In genomic region chr14:74804219-74804825, GRCh38 we compare ENCODE assay signal across 7 cellular contexts. TPM values are rescaled to one million over a fixed set of nuclear protein-coding genes. Genes with fewer than 3 reads are reported as not detected.
DNase-seq lines count a peak whose midpoint lies in the region; ATAC-seq and TF ChIP-seq lines count a peak whose summit lies in the region.

No MANE protein-coding gene starts in this region.

- H4K5ac ChIP-seq in IMR-90 (ENCODE audit: low read depth, low read length): no peak overlapping the region

- H3K4me3 ChIP-seq in IMR-90 (ENCODE audit: insufficient read depth, low read depth, low read length) (no peak overlapping the region), thyroid gland (replicated peaks in 1 of 3) (no peak overlapping the region)

- in situ Hi-C loops in IMR-90 (cut with MboI; ENCODE audit: low sequenced_read_pairs): no loop called here

- H3K18ac ChIP-seq in IMR-90 (ENCODE audit: low read depth, low read length): no peak overlapping the region

- no peaks in the 10 kb centered on the region for H3K9me3 ChIP-seq in IMR-90 (ENCODE audit: control insufficient read depth, insufficient read depth, low read length)
- H3K9me3 ChIP-seq in thyroid gland: no peaks in the 10 kb centered on the region

- TF ChIP-seq POLR2A in IMR-90 (IDR thresholded peaks at IDR 0.05; ENCODE audit: low read depth, low read length) (no peak), thyroid gland (IDR thresholded peaks at IDR 0.05) (no peak)

- CTCF ChIA-PET in IMR-90 (lab: Yijun Ruan, JAX): interaction anchor here (0.7 to 1.6 kb wide), 7 partner anchors 12 to 195 kb away, joined by 3 to 6 read pairs (median 4); no protein-coding TSS in a partner anchor

- H4K8ac ChIP-seq in IMR-90 (ENCODE audit: low read depth in 2 of 2, low read length in 2 of 2): no peak overlapping the region

- H3K4me2 ChIP-seq in IMR-90 (ENCODE audit: low read depth, low read length): no peak overlapping the region

- no peaks in the 10 kb centered on the region for H3K27me3 ChIP-seq in IMR-90 (ENCODE audit: control insufficient read depth, insufficient read depth, low read length)
- no peaks in the 10 kb centered on the region for H3K27me3 ChIP-seq in thyroid gland

- no peak overlapping the region for H3K9ac ChIP-seq in IMR-90 (ENCODE audit: low read depth, low read length)

- peak overlapping the region; percentile 82 for H2AK9ac ChIP-seq in IMR-90 (replicated peaks; ENCODE audit: low read depth, low read length, poor library complexity)

- peaks cover 17% of the 10 kb centered on the region for H3K36me3 ChIP-seq in IMR-90 (ENCODE audit: control insufficient read depth, insufficient read depth, low read length)
- H3K36me3 ChIP-seq in thyroid gland: peaks cover 10 to 14% of the 10 kb centered on the region in 2 donors

- POLR2A ChIA-PET in IMR-90 (lab: Charles Lee; ENCODE audit: unreplicated experiment): no interaction called here

- no peak overlapping the region for H2BK120ac ChIP-seq in IMR-90 (ENCODE audit: low read depth, low read length)

- peaks cover 10 to 22% of the 10 kb centered on the region in 2 experiments for H3K79me1 ChIP-seq in IMR-90 (ENCODE audit: low read depth in 1 of 2, low read length in 2 of 2)

- H3K4ac ChIP-seq in IMR-90 (ENCODE audit: low read depth, low read length): no peak overlapping the region

- intact Hi-C loops in IMR-90 (cut with micrococcal nuclease) (loop anchor here (1.0 to 10.0 kb wide), 3 partner anchors 195 to 440 kb away; no protein-coding TSS in a partner anchor), thyroid gland (cut with DNase I) (loop anchor here (10.0 kb wide), 1 partner anchor 190 kb away; the partner anchor contains the start of gene LTBP2)

- H2BK20ac ChIP-seq in IMR-90 (ENCODE audit: low read depth, low read length): no peak overlapping the region

- H4K91ac ChIP-seq in IMR-90 (ENCODE audit: insufficient read depth, low read depth, low read length): no peak overlapping the region

- TF ChIP-seq RAD21 in IMR-90 (IDR thresholded peaks at IDR 0.05; ENCODE audit: low read length): peak; percentile 81

- WGBS in IMR-90 (ENCODE audit: extremely low coverage in 2 of 2, insufficient read length in 1 of 2), 2 experiments: 100% methylated on average over 2 of the region's 4 CpGs; no CpG with 5 or more reads in 1 of the 2 experiments
- 92 to 95% methylated on average over 4 of the region's 4 CpGs for WGBS in thyroid gland, 2 donors

- H3K23ac ChIP-seq in IMR-90 (ENCODE audit: low read depth, low read length): no peak overlapping the region

- ATAC-seq in IMR-90 (ENCODE audit: low read depth) (peak; percentile 94), GM21737 (IDR thresholded peaks at IDR 0.05; ENCODE audit: unreplicated experiment) (no peak)

- H3K56ac ChIP-seq in IMR-90 (ENCODE audit: extremely low read depth, insufficient read depth, low read length): no peak overlapping the region

- H3K9me1 ChIP-seq in IMR-90 (ENCODE audit: insufficient read depth, low read length): peaks cover 2% of the 10 kb centered on the region; the same call in 1 of the 2 replicates

- H4K20me1 ChIP-seq in IMR-90 (ENCODE audit: insufficient read depth, low read length): no peaks in the 10 kb centered on the region

- H2AK5ac ChIP-seq in IMR-90 (ENCODE audit: low read depth, low read length): no peak overlapping the region

- H3K14ac ChIP-seq in IMR-90 (replicated peaks; ENCODE audit: low read depth, low read length): no peak overlapping the region

- dilution Hi-C loops in IMR-90 (cut with HindIII; ENCODE audit: low sequenced_read_pairs, unreplicated experiment): no loop called here

- no peak overlapping the region for H2BK5ac ChIP-seq in IMR-90 (ENCODE audit: low read depth, low read length, poor library complexity, severe bottlenecking)

- DNase-seq in ELF-1 (ENCODE audit: low read depth, low spot score) (peak; percentile 7), IMR-90 (peak; percentile 70), hepatic stellate cell (ENCODE audit: low spot score) (peak; percentile 29), thyroid gland (peak; percentile 25 to 58)
- peak; percentile 11 for DNase-seq in activated CD4-positive, alpha-beta T cell treated with anti-CD3 and anti-CD28 coated beads, Interleukin-2, amount 50 U/mL, for 1 hour
- DNase-seq in activated CD4-positive, CD25-positive, alpha-beta regulatory T cell treated with anti-CD3 and anti-CD28 coated beads, Interleukin-2, amount 50 U/mL, for 72 hours: no peak

- H3K4me1 ChIP-seq in IMR-90 (ENCODE audit: control insufficient read depth, insufficient read depth, low read length): no peaks in the 10 kb centered on the region
- no peaks in the 10 kb centered on the region for H3K4me1 ChIP-seq in thyroid gland

- TF ChIP-seq CTCF in IMR-90 (conservative IDR thresholded peaks at IDR 0.05; ENCODE audit: low read depth, low read length) (peak; percentile 73), thyroid gland (IDR thresholded peaks at IDR 0.05) (peak in 5 of 6 experiments; percentile 22 to 79 (median 49))

- H2BK15ac ChIP-seq in IMR-90 (ENCODE audit: low read depth, low read length): no peak overlapping the region

- H3K27ac ChIP-seq in IMR-90 (ENCODE audit: insufficient read depth, low read length): no peak overlapping the region
- H3K27ac ChIP-seq in thyroid gland: no peak overlapping the region

- no TSS peak for BruUV-seq in IMR-90 (replicated peaks; lab: Mats Ljungman, UMichigan)

- H2AFZ ChIP-seq in IMR-90 (replicated peaks; ENCODE audit: low read length, poor library complexity): no peak overlapping the region

TF ChIP-seq in IMR-90, 13 proteins besides CTCF, POLR2A, EP300 and RAD21:
- TF ChIP-seq RFX5 (IDR thresholded peaks at IDR 0.05; ENCODE audit: low read depth, low read length): no peak
- no peak for TF ChIP-seq FOS (IDR thresholded peaks at IDR 0.05; ENCODE audit: low read depth, low read length)
- TF ChIP-seq SMC3 (IDR thresholded peaks at IDR 0.05; ENCODE audit: low read depth, low read length): peak; percentile 84

RNA-seq across cellular contexts. Expression of gene YLPM1, which starts 41.2 kb away (rescaled TPM):
- total RNA-seq in IMR-90 (2012; rRNA removed): 8.2 and 16.4 TPM in 2 replicates
- 14.5 and 19.7 TPM in 2 replicates for polyA plus RNA-seq in IMR-90 (2012; rRNA removed)
- 5.1 TPM in 2 replicates for polyA plus RNA-seq in IMR-90 (2012; cell fraction: cytosol; rRNA removed)
- polyA plus RNA-seq in IMR-90 (2012; cell fraction: nucleus; rRNA removed; ENCODE audit: low replicate concordance): 8.1 and 34.4 TPM in 2 replicates
- 100 to 1,000 TPM in 1 of 4 donors, 10 to 100 TPM in 3; 71.3 to 104 (median 84.8) TPM for total RNA-seq in thyroid gland
